Comparison of ENCODE assay signal across 9 cellular contexts in the genomic region with DNA sequence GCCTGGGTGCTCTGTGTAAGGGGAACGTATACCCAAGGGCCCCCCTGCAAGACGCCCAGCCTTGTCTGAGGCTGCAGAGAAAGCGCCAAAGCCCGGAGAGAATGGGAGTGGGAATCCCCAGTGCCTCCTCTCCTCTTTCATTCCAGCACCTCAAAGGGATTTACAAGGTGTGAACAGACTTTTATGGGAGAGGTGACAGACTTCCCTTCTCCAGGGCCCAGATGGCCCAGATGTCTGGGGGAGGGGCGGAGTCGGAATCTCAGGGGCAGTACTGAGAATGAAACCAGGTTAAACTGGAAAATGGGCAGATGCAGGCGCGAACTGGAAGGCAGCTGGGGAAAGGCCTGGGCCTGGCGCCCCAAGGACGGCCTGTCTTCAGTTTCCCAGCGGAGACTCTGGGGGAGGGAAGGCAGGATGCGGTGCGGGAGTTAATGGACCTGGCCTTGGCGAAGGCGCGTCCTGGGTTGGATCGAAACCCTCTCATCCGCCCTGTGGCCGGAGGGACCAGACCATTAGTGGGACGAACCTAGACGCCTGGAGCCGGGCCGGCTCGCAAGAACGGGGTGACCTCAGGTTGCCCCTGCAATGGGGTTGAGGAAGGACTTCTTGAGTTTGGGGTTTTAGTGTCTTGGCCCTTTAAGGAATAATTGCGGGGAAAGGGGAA. TPM values are rescaled to one million over a fixed set of nuclear protein-coding genes. Genes with fewer than 3 reads are reported as not detected.
DNase-seq lines count a peak whose midpoint lies in the region; ATAC-seq and TF ChIP-seq lines count a peak whose summit lies in the region.
"Had no signal": no experiment of that assay in that cellular context is flagged by ENCODE, and none has a peak within 500 bp of the region (broad histone marks: within the 10 kb centered on the region; RNA-seq: fewer than 3 reads in every experiment).

No MANE protein-coding gene starts in this region.

- peaks cover 58% of the 10 kb centered on the region for H3K4me1 Mint-ChIP-seq in mesothelial cell of epicardium

- H3K9me3 ChIP-seq in transverse colon: no peaks in the 10 kb centered on the region

- TF ChIP-seq EP300 in transverse colon (IDR thresholded peaks at IDR 0.05; ENCODE audit: low read depth): no peak

- H3K9me3 Mint-ChIP-seq in mesothelial cell of epicardium: no peaks in the 10 kb centered on the region

- H3K27ac ChIP-seq in cingulate gyrus (ENCODE audit: low read depth, low read length): peak overlapping the region; percentile 98
- H3K27ac ChIP-seq in transverse colon: peak overlapping the region; percentile 91 to 99 (median 97)

- no peak for TF ChIP-seq POLR2A in transverse colon (IDR thresholded peaks at IDR 0.05)

- intact Hi-C loops in transverse colon (cut with DNase I; ENCODE audit: low total_unique reads): loop anchor here (5.0 kb wide), 1 partner anchor 628 kb away; no protein-coding TSS in a partner anchor

- peak overlapping the region; percentile 98 for H3K4me3 Mint-ChIP-seq in mesothelial cell of epicardium

- H3K27me3 ChIP-seq in transverse colon: no peaks in the 10 kb centered on the region

- no peaks in the 10 kb centered on the region for H3K36me3 ChIP-seq in transverse colon

- H3K27ac Mint-ChIP-seq in mesothelial cell of epicardium: peak overlapping the region; percentile 98

- DNase-seq in SHP77 treated with DMSO at 0.1 percent for 48 hours (lab: John Stamatoyannopoulos, UW) (peak; percentile 27), mesothelial cell of epicardium (ENCODE audit: low spot score in 2 of 2, unreplicated experiment in 2 of 2) (peak in 1 of 2 experiments; percentile 75), transverse colon (peak; percentile 75), NCI-H226 (no peak)

- peak overlapping the region; percentile 52; the same call in 1 of the 2 replicates for H3K4me3 ChIP-seq in GM08714 (ENCODE audit: low read length)
- H3K4me3 ChIP-seq in transverse colon: peak overlapping the region; percentile 0 to 78 (median 63)

- in situ Hi-C loops in transverse colon (cut with MboI; ENCODE audit: low pct_ligation_motif_present in 1 of 4, low pct_unique_long_range_greater_than_20kb in 1 of 4, low sequenced_read_pairs in 3 of 4): loop anchor here in 3 of 4 donors (5.0 to 25.0 kb wide), 3 partner anchors 123 to 214 kb away; no protein-coding TSS in a partner anchor

- H3K4me1 ChIP-seq in transverse colon: peaks cover 29 to 55% (median 44%) of the 10 kb centered on the region in 4 donors

- TF ChIP-seq CTCF in mesothelial cell of epicardium (IDR thresholded peaks at IDR 0.05; ENCODE audit: unreplicated experiment) (no peak), transverse colon (IDR thresholded peaks at IDR 0.05) (peak in 1 of 5 experiments; percentile 3)

- no peak for ATAC-seq in HG02571 (IDR thresholded peaks at IDR 0.05; ENCODE audit: unreplicated experiment)
- ATAC-seq in HG03342 (IDR thresholded peaks at IDR 0.05; ENCODE audit: unreplicated experiment): no peak

- WGBS in transverse colon (ENCODE audit: low coverage in 1 of 2), 2 donors: 9% methylated on average over 26 of the region's 26 CpGs; no CpG with 5 or more reads in 1 of the 2 donors

- H3K27me3 Mint-ChIP-seq in mesothelial cell of epicardium (ENCODE audit: low read depth): no peaks in the 10 kb centered on the region

- peaks cover 6% of the 10 kb centered on the region for H3K36me3 Mint-ChIP-seq in mesothelial cell of epicardium

RNA-seq across cellular contexts. Expression of a gene that starts 0.6 kb away (rescaled TPM):
- total RNA-seq in mesothelial cell of epicardium (67.5 to 73.2 TPM (median 69.5 TPM) in 3 replicates), transverse colon (100 to 1,000 TPM in 1 of 4 donors, 10 to 100 TPM in 3; 55.5 to 227 (median 78.8) TPM)

RNA-seq across cellular contexts. Expression of a gene that starts 1.5 kb away (rescaled TPM):
- total RNA-seq in mesothelial cell of epicardium (51.4 to 53.6 TPM (median 52.1 TPM) in 3 replicates), transverse colon (100 to 1,000 TPM in 2 of 4 donors, 10 to 100 TPM in 2; 38.0 to 118 (median 90.6) TPM)

RNA-seq across cellular contexts. Expression of a gene that starts 18.4 kb away (rescaled TPM):
- total RNA-seq in mesothelial cell of epicardium: 23.1 to 35.3 TPM (median 24.5 TPM) in 3 replicates
- 100 to 1,000 TPM in 3 of 4 donors, 10 to 100 TPM in 1; 50.1 to 351 (median 194) TPM for total RNA-seq in transverse colon
- total RNA-seq: SK-MEL-5 had no signal

RNA-seq across cellular contexts. Expression of a gene that starts 28.4 kb away (rescaled TPM):
- total RNA-seq in mesothelial cell of epicardium: 13.3 to 13.9 TPM (median 13.4 TPM) in 3 replicates
- 100 to 1,000 TPM in 1 of 4 donors, 10 to 100 TPM in 3; 41.4 to 127 (median 55.5) TPM for total RNA-seq in transverse colon

RNA-seq across cellular contexts. Expression of a gene that starts 33.6 kb away (rescaled TPM):
- total RNA-seq in mesothelial cell of epicardium: not detected in 3 replicates
- 10 to 100 TPM in 1 of 4 donors, 1 to 10 TPM in 2, under 1 TPM in 1; 0.60 to 10.8 (median 6.0) TPM for total RNA-seq in transverse colon
- total RNA-seq: SK-MEL-5 had no signal
